9 cellular contexts compared by ENCODE assay signal in the genomic region with DNA sequence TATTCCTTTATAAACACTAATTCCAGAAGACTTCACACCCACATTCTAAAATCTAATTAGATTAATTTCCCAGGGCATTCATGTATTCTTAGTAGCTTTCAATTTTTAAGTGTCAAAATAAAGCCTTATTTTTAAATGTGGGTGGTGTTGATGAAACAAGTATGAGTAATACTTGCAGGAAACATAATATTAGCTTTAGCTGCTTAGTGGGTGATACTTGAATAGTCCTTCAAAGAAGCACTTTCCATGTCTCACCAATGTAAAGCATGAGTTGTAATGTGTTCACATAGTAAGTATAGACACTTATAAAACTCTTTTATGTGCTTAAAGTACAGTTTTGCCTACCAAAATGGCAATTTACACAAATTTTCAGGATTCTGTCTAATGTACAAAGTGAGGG. TPM values are rescaled to one million over a fixed set of nuclear protein-coding genes. Genes with fewer than 3 reads are reported as not detected.
A peak's percentile ranks its signal among the peaks of the same experiment; 100 is the strongest.
DNase-seq lines count a peak whose midpoint lies in the region; ATAC-seq and TF ChIP-seq lines count a peak whose summit lies in the region.
"Had no signal": no experiment of that assay in that cellular context is flagged by ENCODE, and none has a peak within 500 bp of the region (broad histone marks: within the 10 kb centered on the region; RNA-seq: fewer than 3 reads in every experiment).

No MANE protein-coding gene starts in this region.

- H3K36me3 Mint-ChIP-seq in osteocyte (ENCODE audit: unreplicated experiment): no peaks in the 10 kb centered on the region

- no peak for TF ChIP-seq CTCF in OCI-LY3 (IDR thresholded peaks at IDR 0.05; ENCODE audit: low read depth, low read length)
- TF ChIP-seq CTCF in choroid plexus epithelial cell (conservative IDR thresholded peaks at IDR 0.05; ENCODE audit: low read depth, low read length): no peak
- TF ChIP-seq CTCF in osteocyte (IDR thresholded peaks at IDR 0.05): no peak
- no peak for TF ChIP-seq CTCF in body of pancreas (IDR thresholded peaks at IDR 0.05)

- peak; percentile 60 for DNase-seq in ELR (ENCODE audit: low read depth)
- peak; percentile 67 for DNase-seq in choroid plexus epithelial cell (ENCODE audit: low read depth)
- DNase-seq in osteocyte (ENCODE audit: extremely low spot score, unreplicated experiment): no peak
- no peak for DNase-seq in SIG-M5 (lab: John Stamatoyannopoulos, UW)
- DNase-seq in LoVo (ENCODE audit: low spot score): no peak
- no peak for DNase-seq in left colon
- DNase-seq in body of pancreas: no peak

- peak overlapping the region; percentile 60 for H3K9ac ChIP-seq in OCI-LY3 (ENCODE audit: low read length)

- H3K27me3 ChIP-seq in OCI-LY3 (ENCODE audit: low read depth, low read length) (no peaks in the 10 kb centered on the region), body of pancreas (no peaks in the 10 kb centered on the region)

- no peaks in the 10 kb centered on the region for H3K27me3 Mint-ChIP-seq in osteocyte (ENCODE audit: unreplicated experiment)

- H3K4me3 ChIP-seq in OCI-LY3 (ENCODE audit: low read length) (peak overlapping the region; percentile 80), choroid plexus epithelial cell (ENCODE audit: low read depth, low read length) (no peak overlapping the region), body of pancreas (no peak overlapping the region)
- H3K4me3 ChIP-seq: GM23338 had no signal

- H3K4me1 Mint-ChIP-seq in osteocyte (ENCODE audit: unreplicated experiment): peaks cover 67% of the 10 kb centered on the region

- H3K36me3 ChIP-seq in OCI-LY3 (replicated peaks; ENCODE audit: low read depth, low read length): peaks cover 40% of the 10 kb centered on the region
- no peaks in the 10 kb centered on the region for H3K36me3 ChIP-seq in body of pancreas (replicated peaks in 1 of 2; ENCODE audit: insufficient read depth in 1 of 2, low read depth in 2 of 2)

- peaks cover 62% of the 10 kb centered on the region for H4K20me1 ChIP-seq in OCI-LY3 (ENCODE audit: insufficient read depth, low read length)

- H3K79me2 ChIP-seq in OCI-LY3 (ENCODE audit: low read length): peaks cover 100% of the 10 kb centered on the region

- peak overlapping the region; percentile 99 for H3K27ac ChIP-seq in OCI-LY3 (ENCODE audit: low read length)
- no peak overlapping the region for H3K27ac ChIP-seq in body of pancreas

- no peak for ATAC-seq in left colon
- ATAC-seq in body of pancreas: no peak
- ATAC-seq: GM23338 had no signal

- no peaks in the 10 kb centered on the region for H3K9me3 Mint-ChIP-seq in osteocyte (ENCODE audit: unreplicated experiment)
- H3K9me3 Mint-ChIP-seq: GM23338 had no signal

- peak overlapping the region; percentile 78 for H3K4me2 ChIP-seq in OCI-LY3 (ENCODE audit: low read length)
- H3K4me2 ChIP-seq: GM23338 had no signal

- H3K4me1 ChIP-seq in OCI-LY3 (ENCODE audit: low read length) (peaks cover 79% of the 10 kb centered on the region), body of pancreas (no peaks in the 10 kb centered on the region)

- intact Hi-C loops in left colon (cut with DNase I, micrococcal nuclease) (no loop called here), body of pancreas (cut with DNase I) (no loop called here)

- H3K9me3 ChIP-seq in OCI-LY3 (ENCODE audit: insufficient read depth, low read length): no peaks in the 10 kb centered on the region
- H3K9me3 ChIP-seq in body of pancreas: no peaks in the 10 kb centered on the region

- H3K27ac Mint-ChIP-seq in osteocyte (ENCODE audit: unreplicated experiment): peak overlapping the region; percentile 74
- H3K27ac Mint-ChIP-seq: GM23338 had no signal

- peak overlapping the region; percentile 18 for H3K4me3 Mint-ChIP-seq in osteocyte (ENCODE audit: unreplicated experiment)
- H3K4me3 Mint-ChIP-seq: GM23338 had no signal

- no peak overlapping the region for H2AFZ ChIP-seq in OCI-LY3 (ENCODE audit: low read depth, low read length)
- H2AFZ ChIP-seq: GM23338 had no signal

- TF ChIP-seq POLR2A in body of pancreas (IDR thresholded peaks at IDR 0.05): no peak

RNA-seq across cellular contexts. Expression of gene FNBP1, which starts 6.9 kb away (rescaled TPM):
- 62.2 and 63.0 TPM in 2 replicates for total RNA-seq in osteocyte
- total RNA-seq in left colon: 10 to 100 TPM; 27.2 to 53.0 TPM
- 10 to 100 TPM; 17.1 to 17.9 TPM for total RNA-seq in body of pancreas

RNA-seq across cellular contexts. Expression of gene GPR107, which starts 17.6 kb away (rescaled TPM):
- total RNA-seq in osteocyte (57.0 and 60.7 TPM in 2 replicates), left colon (10 to 100 TPM; 44.6 to 48.6 TPM), body of pancreas (10 to 100 TPM in 1 of 2 donors, 1 to 10 TPM in 1; 9.6 to 11.4 TPM)

Comparison
In these comparisons a context has a peak if more than half of its experiments do, and no peak if none do; other contexts are left out.
1. DNase-seq: peak in ELR (single experiment) and choroid plexus epithelial cell (single experiment); none in osteocyte (single experiment), SIG-M5 (single experiment), LoVo (single experiment), left colon (0 of 2) and body of pancreas (0 of 4).